17 cellular contexts compared by ENCODE assay signal in the genomic region with DNA sequence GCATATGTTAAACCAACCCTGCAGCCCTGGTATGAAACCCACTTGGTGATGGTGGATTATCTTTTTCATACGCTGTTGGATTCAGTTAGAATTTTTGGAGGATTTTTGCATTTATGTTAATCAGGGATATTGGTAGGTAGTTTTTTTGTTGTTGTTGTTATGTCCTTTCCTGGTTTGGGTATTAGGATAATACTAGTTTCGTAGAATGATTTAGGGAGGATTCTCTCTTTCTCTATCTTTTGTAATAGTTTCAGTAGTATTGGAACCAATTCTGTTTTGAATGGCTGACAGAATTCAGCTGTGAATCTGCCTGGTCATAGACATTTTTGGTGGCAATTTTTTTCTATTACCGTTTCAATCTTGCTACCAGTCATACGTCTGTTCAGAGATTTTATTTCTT.
DNase-seq lines count a peak whose midpoint lies in the region; ATAC-seq, FAIRE-seq and TF ChIP-seq lines count a peak whose summit lies in the region.
"Had no signal": no experiment of that assay in that cellular context is flagged by ENCODE, and none has a peak within 500 bp of the region (broad histone marks: within the 10 kb centered on the region; RNA-seq: fewer than 3 reads in every experiment).

No MANE protein-coding gene starts in this region.

- H3K27me3 Mint-ChIP-seq in activated naive CD8-positive, alpha-beta T cell = peaks cover 2% of the 10 kb centered on the region
- H3K27me3 Mint-ChIP-seq in activated naive CD8-positive, alpha-beta T cell treated with anti-CD3 and anti-CD28 coated beads for 36 hours = peaks cover 15% of the 10 kb centered on the region
- no peaks in the 10 kb centered on the region for H3K27me3 Mint-ChIP-seq in astrocyte (ENCODE audit: low read depth, unreplicated experiment)
- H3K27me3 Mint-ChIP-seq: B cell, IgD-negative memory B cell had no signal

- H3K4me1 Mint-ChIP-seq in activated naive CD8-positive, alpha-beta T cell (ENCODE audit: low read depth) = peaks cover 5% of the 10 kb centered on the region
- peaks cover 3% of the 10 kb centered on the region for H3K4me1 Mint-ChIP-seq in activated naive CD8-positive, alpha-beta T cell treated with anti-CD3 and anti-CD28 coated beads for 36 hours
- no peaks in the 10 kb centered on the region for H3K4me1 Mint-ChIP-seq in astrocyte (ENCODE audit: low read depth, unreplicated experiment)
- H3K4me1 Mint-ChIP-seq: B cell, GM23338, IgD-negative memory B cell had no signal

- no peaks in the 10 kb centered on the region for H3K9me3 ChIP-seq in astrocyte (ENCODE audit: insufficient read depth, low read depth, low read length)

- H3K4me3 Mint-ChIP-seq in activated naive CD8-positive, alpha-beta T cell = no peak overlapping the region
- H3K4me3 Mint-ChIP-seq in activated naive CD8-positive, alpha-beta T cell treated with anti-CD3 and anti-CD28 coated beads for 36 hours = no peak overlapping the region
- no peak overlapping the region for H3K4me3 Mint-ChIP-seq in astrocyte (ENCODE audit: unreplicated experiment)
- H3K4me3 Mint-ChIP-seq: B cell; CD8-positive, alpha-beta T cell; GM23338; IgD-negative memory B cell had no signal

- peak overlapping the region; percentile 41 for H3K27ac Mint-ChIP-seq in activated naive CD8-positive, alpha-beta T cell
- H3K27ac Mint-ChIP-seq in activated naive CD8-positive, alpha-beta T cell treated with anti-CD3 and anti-CD28 coated beads for 36 hours = no peak overlapping the region
- no peak overlapping the region for H3K27ac Mint-ChIP-seq in astrocyte (ENCODE audit: unreplicated experiment)
- H3K27ac Mint-ChIP-seq: B cell; CD8-positive, alpha-beta T cell; GM23338; IgD-negative memory B cell had no signal

- H3K27ac ChIP-seq in astrocyte (ENCODE audit: low read depth, low read length) = no peak overlapping the region
- H3K27ac ChIP-seq: BLaER1 treated with 17β-estradiol and CSF1 and Interleukin-3, amounts not matched to agents 10 nM and 100 nM had no signal

- no peak overlapping the region for H2AFZ ChIP-seq in astrocyte (ENCODE audit: low read depth, low read length)
- H2AFZ ChIP-seq: GM23338 had no signal

- TF ChIP-seq CTCF in astrocyte (IDR thresholded peaks at IDR 0.05; ENCODE audit: insufficient read depth, low read depth, low read length) = no peak

- no peaks in the 10 kb centered on the region for H4K20me1 ChIP-seq in astrocyte (ENCODE audit: insufficient read depth, low read length)
- H4K20me1 ChIP-seq: BLaER1 treated with 17β-estradiol and CSF1 and Interleukin-3, amounts not matched to agents 10 nM and 100 nM had no signal

- no peaks in the 10 kb centered on the region for H3K36me3 Mint-ChIP-seq in activated naive CD8-positive, alpha-beta T cell
- H3K36me3 Mint-ChIP-seq in activated naive CD8-positive, alpha-beta T cell treated with anti-CD3 and anti-CD28 coated beads for 36 hours = peaks cover 4% of the 10 kb centered on the region
- H3K36me3 Mint-ChIP-seq in astrocyte (ENCODE audit: low read depth, unreplicated experiment) = no peaks in the 10 kb centered on the region
- H3K36me3 Mint-ChIP-seq: CD8-positive, alpha-beta T cell; IgD-negative memory B cell had no signal

- ATAC-seq in GM19463 (IDR thresholded peaks at IDR 0.05; ENCODE audit: unreplicated experiment) = peak; percentile 9
- ATAC-seq: CD8-positive, alpha-beta T cell; GM23338; HepG2 had no signal

- no peak for DNase-seq in activated naive CD8-positive, alpha-beta T cell treated with anti-CD3 and anti-CD28 coated beads for 36 hours
- DNase-seq in astrocyte (ENCODE audit: low read depth) = no peak
- no peak for DNase-seq in NCI-H1417 (lab: John Stamatoyannopoulos, UW)
- no peak for DNase-seq in KBM-7
- DNase-seq: Calu3; CD8-positive, alpha-beta T cell; DMS79 treated with DMSO at 0.1 percent for 48 hours; HCEC 1CT; KG1 had no signal

- no peak overlapping the region for H3K4me2 ChIP-seq in astrocyte (ENCODE audit: low read length)
- H3K4me2 ChIP-seq: BLaER1 treated with 17β-estradiol and CSF1 and Interleukin-3, amounts not matched to agents 10 nM and 100 nM; GM23338 had no signal

- no peak overlapping the region for H3K4me3 ChIP-seq in astrocyte (ENCODE audit: insufficient read depth, low read depth, low read length)
- H3K4me3 ChIP-seq: BLaER1 treated with 17β-estradiol and CSF1 and Interleukin-3, amounts not matched to agents 10 nM and 100 nM; GM23338 had no signal

- in situ Hi-C loops in KBM-7 (cut with MboI; ENCODE audit: low pct_unique_long_range_greater_than_20kb, low sequenced_read_pairs) = no loop called here

- peak; percentile 5 for FAIRE-seq in astrocyte (lab: Jason Lieb, UNC)
- FAIRE-seq: H54, HepG2 had no signal

- H3K9ac ChIP-seq in astrocyte (ENCODE audit: low read length) = no peak overlapping the region
- H3K9ac ChIP-seq: BLaER1 treated with 17β-estradiol and CSF1 and Interleukin-3, amounts not matched to agents 10 nM and 100 nM had no signal

- H3K4me1 ChIP-seq in astrocyte (ENCODE audit: insufficient read depth, low read length) = no peaks in the 10 kb centered on the region
- H3K4me1 ChIP-seq: BLaER1 treated with 17β-estradiol and CSF1 and Interleukin-3, amounts not matched to agents 10 nM and 100 nM had no signal

- no peaks in the 10 kb centered on the region for H3K36me3 ChIP-seq in astrocyte (ENCODE audit: insufficient read depth, low read length)
- H3K36me3 ChIP-seq: BLaER1 treated with 17β-estradiol and CSF1 and Interleukin-3, amounts not matched to agents 10 nM and 100 nM had no signal

- H3K9me3 Mint-ChIP-seq in activated naive CD8-positive, alpha-beta T cell (ENCODE audit: low read depth) = no peaks in the 10 kb centered on the region
- H3K9me3 Mint-ChIP-seq in activated naive CD8-positive, alpha-beta T cell treated with anti-CD3 and anti-CD28 coated beads for 36 hours = peaks cover 3% of the 10 kb centered on the region
- peaks cover 2% of the 10 kb centered on the region for H3K9me3 Mint-ChIP-seq in astrocyte (ENCODE audit: unreplicated experiment)
- H3K9me3 Mint-ChIP-seq: GM23338 had no signal

- H3K27me3 ChIP-seq in astrocyte (ENCODE audit: insufficient read depth, low read length) = no peaks in the 10 kb centered on the region
- H3K27me3 ChIP-seq: BLaER1 treated with 17β-estradiol and CSF1 and Interleukin-3, amounts not matched to agents 10 nM and 100 nM had no signal

- no peaks in the 10 kb centered on the region for H3K79me2 ChIP-seq in astrocyte (ENCODE audit: insufficient read depth, low read length)
